Comparison of ENCODE assay signal across 1 cellular context in the genomic region with DNA sequence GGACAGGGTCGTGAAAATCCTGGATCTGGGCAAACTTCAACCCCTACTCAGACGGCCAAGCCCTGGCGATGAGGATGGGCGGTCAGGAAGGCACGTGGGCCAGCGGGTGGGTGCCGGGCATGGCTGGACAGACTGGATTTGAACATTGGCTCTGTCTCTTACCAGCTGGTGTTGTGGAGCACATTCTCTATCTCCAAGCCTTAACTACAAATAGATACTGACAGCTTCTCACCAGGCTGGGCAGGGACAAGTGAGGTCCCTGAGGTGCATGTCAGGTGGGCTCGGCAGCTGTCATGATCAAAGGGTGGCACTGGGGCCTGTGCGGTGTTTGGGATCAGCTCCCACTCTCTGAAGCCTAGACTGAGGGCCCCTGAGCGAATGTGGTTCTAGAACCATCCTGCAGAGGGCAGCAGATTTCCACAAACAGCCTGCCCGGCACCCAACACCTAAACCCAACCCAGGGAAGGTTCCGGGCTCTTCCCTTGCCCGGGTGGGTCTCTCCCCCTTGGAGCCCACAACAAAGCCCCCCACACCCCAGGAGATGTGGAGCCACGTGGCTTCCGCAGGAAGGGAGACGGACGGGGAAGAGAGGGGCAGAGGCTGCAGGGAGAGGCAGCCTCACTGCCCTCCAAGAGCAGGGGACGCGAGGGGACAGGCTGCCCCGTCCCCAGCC.
TF ChIP-seq lines count a peak whose summit lies in the region.

No MANE protein-coding gene starts in this region.

TF ChIP-seq in HepG2, 621 proteins besides CTCF, POLR2A, EP300 and RAD21 (continued from another document and continues in another):
- TF ChIP-seq ZNF687 (CRISPR knock-in tag; IDR thresholded peaks at IDR 0.05) (peak; percentile 41), DNMT1 (CRISPR knock-in tag; IDR thresholded peaks at IDR 0.05) (0 out of 2 replicates have a peak, but pooled peaks have one; percentile 30), KLF16 (CRISPR knock-in tag; IDR thresholded peaks at IDR 0.05) (0 out of 4 replicates have a peak, but pooled peaks of 1 of the 2 experiments have one; percentile 40), ZNF839 (CRISPR knock-in tag; IDR thresholded peaks at IDR 0.05; ENCODE audit: borderline replicate concordance) (no peak), POLR2AphosphoS2 (IDR thresholded peaks at IDR 0.05; ENCODE audit: low read depth, low read length) (no peak), PHB2 (IDR thresholded peaks at IDR 0.05; ENCODE audit: partially characterized antibody) (no peak), ZSCAN25 (CRISPR knock-in tag; IDR thresholded peaks at IDR 0.05) (no peak), ZBTB8A (CRISPR knock-in tag; IDR thresholded peaks at IDR 0.05; ENCODE audit: borderline replicate concordance, low read depth) (no peak), GTF2F1 (IDR thresholded peaks at IDR 0.05; ENCODE audit: low read length) (no peak), EHMT2 (IDR thresholded peaks at IDR 0.05; ENCODE audit: borderline replicate concordance, low read depth, low read length) (no peak), MXD3 (CRISPR knock-in tag; IDR thresholded peaks at IDR 0.05) (0 out of 2 replicates have a peak, but pooled peaks have one; percentile 29), ZNF407 (CRISPR knock-in tag; IDR thresholded peaks at IDR 0.05; ENCODE audit: not compliant biosample characterization) (peak; percentile 27), AGO1 (IDR thresholded peaks at IDR 0.05; ENCODE audit: low read depth, low read length, poor library complexity, severe bottlenecking) (no peak), HOXD1 (CRISPR knock-in tag; IDR thresholded peaks at IDR 0.05) (no peak), HMGXB4 (CRISPR knock-in tag; IDR thresholded peaks at IDR 0.05; ENCODE audit: borderline replicate concordance in 1 of 2, low read depth in 1 of 2) (no peak; a peak in 1 of 4 replicates), ZSCAN21 (CRISPR knock-in tag; IDR thresholded peaks at IDR 0.05; ENCODE audit: borderline replicate concordance) (no peak), XRCC5 (optimal IDR thresholded peaks at IDR 0.05; ENCODE audit: low read length) (no peak), GZF1 (CRISPR knock-in tag; IDR thresholded peaks at IDR 0.05) (no peak), STAG1 (CRISPR knock-in tag; IDR thresholded peaks at IDR 0.05) (peak; percentile 96), U2AF2 (IDR thresholded peaks at IDR 0.05; ENCODE audit: low read depth, low read length) (no peak), NFRKB (IDR thresholded peaks at IDR 0.05) (no peak), CBX5 (CRISPR knock-in tag; IDR thresholded peaks at IDR 0.05; ENCODE audit: borderline replicate concordance) (0 out of 2 replicates have a peak, but pooled peaks have one; percentile 11), ZNF343 (CRISPR knock-in tag; IDR thresholded peaks at IDR 0.05) (no peak), EED (CRISPR knock-in tag; IDR thresholded peaks at IDR 0.05) (no peak), MAZ (IDR thresholded peaks at IDR 0.05; ENCODE audit: borderline replicate concordance, low read depth, low read length) (no peak), MAZ (CRISPR knock-in tag; IDR thresholded peaks at IDR 0.05; ENCODE audit: low read depth) (peak; percentile 42; the same call in 1 of the 2 replicates), CAMTA2 (CRISPR knock-in tag; IDR thresholded peaks at IDR 0.05; ENCODE audit: borderline replicate concordance) (no peak), ZNF891 (CRISPR knock-in tag; IDR thresholded peaks at IDR 0.05) (no peak), ZNF772 (CRISPR knock-in tag; IDR thresholded peaks at IDR 0.05) (0 out of 2 replicates have a peak, but pooled peaks have one; percentile 30)
- TF ChIP-seq, protein P1, sequence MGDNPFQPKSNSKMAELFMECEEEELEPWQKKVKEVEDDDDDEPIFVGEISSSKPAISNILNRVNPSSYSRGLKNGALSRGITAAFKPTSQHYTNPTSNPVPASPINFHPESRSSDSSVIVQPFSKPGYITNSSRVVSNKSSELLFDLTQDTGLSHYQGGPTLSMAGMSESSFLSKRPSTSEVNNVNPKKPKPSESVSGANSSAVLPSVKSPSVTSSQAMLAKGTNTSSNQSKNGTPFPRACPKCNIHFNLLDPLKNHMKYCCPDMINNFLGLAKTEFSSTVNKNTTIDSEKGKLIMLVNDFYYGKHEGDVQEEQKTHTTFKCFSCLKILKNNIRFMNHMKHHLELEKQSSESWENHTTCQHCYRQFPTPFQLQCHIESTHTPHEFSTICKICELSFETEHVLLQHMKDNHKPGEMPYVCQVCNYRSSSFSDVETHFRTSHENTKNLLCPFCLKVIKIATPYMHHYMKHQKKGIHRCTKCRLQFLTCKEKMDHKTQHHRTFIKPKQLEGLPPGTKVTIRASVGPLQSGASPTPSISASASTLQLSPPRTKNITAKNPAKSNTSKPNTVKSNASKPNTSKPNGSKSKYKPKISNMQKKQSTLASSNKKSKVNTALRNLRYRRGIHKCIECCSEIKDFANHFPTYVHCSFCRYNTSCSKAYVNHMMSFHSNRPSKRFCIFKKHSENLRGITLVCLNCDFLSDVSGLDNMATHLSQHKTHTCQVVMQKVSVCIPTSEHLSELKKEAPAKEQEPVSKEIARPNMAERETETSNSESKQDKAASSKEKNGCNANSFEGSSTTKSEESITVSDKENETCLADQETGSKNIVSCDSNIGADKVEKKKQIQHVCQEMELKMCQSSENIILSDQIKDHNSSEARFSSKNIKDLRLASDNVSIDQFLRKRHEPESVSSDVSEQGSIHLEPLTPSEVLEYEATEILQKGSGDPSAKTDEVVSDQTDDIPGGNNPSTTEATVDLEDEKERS (CRISPR knock-in tag; IDR thresholded peaks at IDR 0.05), result peak; percentile 54; the same call in 1 of the 2 replicates
- TF ChIP-seq, protein P2, sequence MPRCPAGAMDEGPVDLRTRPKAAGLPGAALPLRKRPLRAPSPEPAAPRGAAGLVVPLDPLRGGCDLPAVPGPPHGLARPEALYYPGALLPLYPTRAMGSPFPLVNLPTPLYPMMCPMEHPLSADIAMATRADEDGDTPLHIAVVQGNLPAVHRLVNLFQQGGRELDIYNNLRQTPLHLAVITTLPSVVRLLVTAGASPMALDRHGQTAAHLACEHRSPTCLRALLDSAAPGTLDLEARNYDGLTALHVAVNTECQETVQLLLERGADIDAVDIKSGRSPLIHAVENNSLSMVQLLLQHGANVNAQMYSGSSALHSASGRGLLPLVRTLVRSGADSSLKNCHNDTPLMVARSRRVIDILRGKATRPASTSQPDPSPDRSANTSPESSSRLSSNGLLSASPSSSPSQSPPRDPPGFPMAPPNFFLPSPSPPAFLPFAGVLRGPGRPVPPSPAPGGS (CRISPR knock-in tag; IDR thresholded peaks at IDR 0.05), result 0 out of 2 replicates have a peak, but pooled peaks have one; percentile 62
- TF ChIP-seq, protein P3, sequence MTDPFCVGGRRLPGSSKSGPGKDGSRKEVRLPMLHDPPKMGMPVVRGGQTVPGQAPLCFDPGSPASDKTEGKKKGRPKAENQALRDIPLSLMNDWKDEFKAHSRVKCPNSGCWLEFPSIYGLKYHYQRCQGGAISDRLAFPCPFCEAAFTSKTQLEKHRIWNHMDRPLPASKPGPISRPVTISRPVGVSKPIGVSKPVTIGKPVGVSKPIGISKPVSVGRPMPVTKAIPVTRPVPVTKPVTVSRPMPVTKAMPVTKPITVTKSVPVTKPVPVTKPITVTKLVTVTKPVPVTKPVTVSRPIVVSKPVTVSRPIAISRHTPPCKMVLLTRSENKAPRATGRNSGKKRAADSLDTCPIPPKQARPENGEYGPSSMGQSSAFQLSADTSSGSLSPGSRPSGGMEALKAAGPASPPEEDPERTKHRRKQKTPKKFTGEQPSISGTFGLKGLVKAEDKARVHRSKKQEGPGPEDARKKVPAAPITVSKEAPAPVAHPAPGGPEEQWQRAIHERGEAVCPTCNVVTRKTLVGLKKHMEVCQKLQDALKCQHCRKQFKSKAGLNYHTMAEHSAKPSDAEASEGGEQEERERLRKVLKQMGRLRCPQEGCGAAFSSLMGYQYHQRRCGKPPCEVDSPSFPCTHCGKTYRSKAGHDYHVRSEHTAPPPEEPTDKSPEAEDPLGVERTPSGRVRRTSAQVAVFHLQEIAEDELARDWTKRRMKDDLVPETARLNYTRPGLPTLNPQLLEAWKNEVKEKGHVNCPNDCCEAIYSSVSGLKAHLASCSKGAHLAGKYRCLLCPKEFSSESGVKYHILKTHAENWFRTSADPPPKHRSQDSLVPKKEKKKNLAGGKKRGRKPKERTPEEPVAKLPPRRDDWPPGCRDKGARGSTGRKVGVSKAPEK (CRISPR knock-in tag; IDR thresholded peaks at IDR 0.05; ENCODE audit: borderline replicate concordance), result peak; percentile 75; the same call in 1 of the 2 replicates
